ENCODE assay signal across 24 cellular contexts in genomic region chr1:33296824-33297223, GRCh38. TPM values are rescaled to one million over a fixed set of nuclear protein-coding genes. Genes with fewer than 3 reads are reported as not detected.
DNase-seq lines count a peak whose midpoint lies in the region; ATAC-seq, FAIRE-seq and TF ChIP-seq lines count a peak whose summit lies in the region.
"Had no signal": no experiment of that assay in that cellular context is flagged by ENCODE, and none has a peak within 500 bp of the region (broad histone marks: within the 10 kb centered on the region; RNA-seq: fewer than 3 reads in every experiment).

No MANE protein-coding gene starts in this region.

- TF ChIP-seq CTCF in right lobe of liver (IDR thresholded peaks at IDR 0.05) (no peak), chondrocyte (IDR thresholded peaks at IDR 0.05) (no peak)

- H3K4me1 ChIP-seq in right lobe of liver (peaks cover 0 to 47% (median 8%) of the 10 kb centered on the region in 4 donors), small intestine (ENCODE audit: control insufficient read depth in 2 of 2, insufficient read depth in 1 of 2, low read depth in 1 of 2, low read length in 1 of 2) (no peaks in the 10 kb centered on the region), aorta (ENCODE audit: control insufficient read depth in 1 of 2, insufficient read depth in 2 of 2, low read length in 2 of 2) (no peaks in the 10 kb centered on the region)

- DNase-seq in activated effector memory CD4-positive, alpha-beta T cell treated with anti-CD3 and anti-CD28 coated beads, Interleukin-2, amount 50 U/mL, for 16 hours: peak; percentile 37
- no peak for DNase-seq in activated effector memory CD4-positive, alpha-beta T cell treated with Interleukin-2 at 50 U/mL for 16 hours
- DNase-seq in right lobe of liver: peak; percentile 53 to 88 (median 85)
- DNase-seq in small intestine: peak; percentile 58
- peak; percentile 16 to 62 for DNase-seq in aorta
- no peak for DNase-seq in islet precursor cell
- DNase-seq in chondrocyte (ENCODE audit: low spot score): no peak
- DNase-seq: 8988T; CD4-positive, CD25-positive, alpha-beta regulatory T cell; COR-L47; DMS 273 treated with DMSO at 0.1 percent for 48 hours; NCI-H1417; NCI-H187; NCI-H2107; NCI-H510A; NCI-H748 treated with DMSO at 0.1 percent for 48 hours; NK-92 treated with Interleukin-12 subunit alpha and Interleukin-12 subunit beta, amount 100 ng/mL, for 24 hours; Right ventricle myocardium superior had no signal

- peak; percentile 60 to 76 (median 66) for ATAC-seq in right lobe of liver
- ATAC-seq in aorta (ENCODE audit: low FRiP score): no peak
- no peak for ATAC-seq in GM21367 (IDR thresholded peaks at IDR 0.05; ENCODE audit: unreplicated experiment)
- ATAC-seq: GM23338 had no signal

- H3K36me3 Mint-ChIP-seq in chondrocyte (ENCODE audit: low read depth): peaks cover 23% of the 10 kb centered on the region

- H3K27me3 ChIP-seq in right lobe of liver (no peaks in the 10 kb centered on the region), small intestine (ENCODE audit: control insufficient read depth in 2 of 2, insufficient read depth in 2 of 2, low read length in 2 of 2) (no peaks in the 10 kb centered on the region), aorta (ENCODE audit: control insufficient read depth in 1 of 2, insufficient read depth in 2 of 2, low read length in 1 of 2) (no peaks in the 10 kb centered on the region)
- H3K27me3 ChIP-seq: Peyer's patch had no signal

- no peak for FAIRE-seq in small intestine (lab: Jason Lieb, UNC)
- FAIRE-seq: G401.6 had no signal

- intact Hi-C loops in right lobe of liver (cut with DNase I): loop anchor here (5.0 to 10.0 kb wide), 3 partner anchors 70 to 168 kb away; no protein-coding TSS in a partner anchor
- intact Hi-C loops in aorta (cut with DNase I): loop anchor here (1.0 to 10.0 kb wide), 6 partner anchors 40 to 318 kb away; no protein-coding TSS in a partner anchor

- H3K9me3 Mint-ChIP-seq in chondrocyte (ENCODE audit: low read depth): no peaks in the 10 kb centered on the region

- no peak overlapping the region for H3K4me3 Mint-ChIP-seq in chondrocyte (ENCODE audit: unreplicated experiment)
- H3K4me3 Mint-ChIP-seq: CD4-positive, CD25-positive, alpha-beta regulatory T cell; GM23338 had no signal

- H3K9me3 ChIP-seq in right lobe of liver (no peaks in the 10 kb centered on the region), small intestine (ENCODE audit: control insufficient read depth, low read depth) (no peaks in the 10 kb centered on the region), aorta (ENCODE audit: control insufficient read depth, low read length) (no peaks in the 10 kb centered on the region)
- H3K9me3 ChIP-seq: Peyer's patch had no signal

- no peak overlapping the region for H3K4me3 ChIP-seq in right lobe of liver
- H3K4me3 ChIP-seq in small intestine (ENCODE audit: low read depth in 1 of 2, low read length in 2 of 2): no peak overlapping the region
- no peak overlapping the region for H3K4me3 ChIP-seq in aorta (ENCODE audit: low read length in 2 of 2)
- H3K4me3 ChIP-seq: GM23338, Peyer's patch had no signal

- peaks cover 21% of the 10 kb centered on the region for H3K4me1 Mint-ChIP-seq in chondrocyte (ENCODE audit: low read depth)

- H3K27ac Mint-ChIP-seq in chondrocyte (ENCODE audit: unreplicated experiment): no peak overlapping the region
- H3K27ac Mint-ChIP-seq: CD4-positive, CD25-positive, alpha-beta regulatory T cell; GM23338 had no signal

- WGBS in right lobe of liver (ENCODE audit: insufficient coverage, low coverage, low lambda C conversion rate, missing lambda C conversion rate): 33% methylated on average over 4 of the region's 4 CpGs
- whole genome bisulfite sequencing in small intestine, 3 donors: 70 to 89% (median 77%) methylated on average over 4 of the region's 4 CpGs
- WGBS in aorta, 2 donors: 61 to 86% methylated on average over 4 of the region's 4 CpGs

- H3K36me3 ChIP-seq in right lobe of liver (peaks cover 0 to 7% (median 0%) of the 10 kb centered on the region in 4 donors), small intestine (ENCODE audit: control insufficient read depth in 2 of 2, insufficient read depth in 2 of 2, low read length in 2 of 2) (no peaks in the 10 kb centered on the region), aorta (ENCODE audit: control insufficient read depth in 1 of 2, insufficient read depth in 2 of 2, low read length in 1 of 2) (peaks cover 0 to 2% of the 10 kb centered on the region in 2 donors)

- no peaks in the 10 kb centered on the region for H3K27me3 Mint-ChIP-seq in chondrocyte (ENCODE audit: low read depth)
- H3K27me3 Mint-ChIP-seq: CD4-positive, CD25-positive, alpha-beta regulatory T cell had no signal

- peak overlapping the region in 1 of 3 donors; percentile 69 for H3K27ac ChIP-seq in right lobe of liver
- no peak overlapping the region for H3K27ac ChIP-seq in small intestine (ENCODE audit: low read depth in 1 of 2, low read length in 1 of 2)
- no peak overlapping the region for H3K27ac ChIP-seq in aorta (ENCODE audit: low read depth in 1 of 2, low read length in 2 of 2)
- H3K27ac ChIP-seq: Peyer's patch had no signal

- no peak for TF ChIP-seq POLR2A in right lobe of liver (IDR thresholded peaks at IDR 0.05)

RNA-seq across cellular contexts. Expression of gene A3GALT2, which starts 24.1 kb away (rescaled TPM):
- total RNA-seq in right lobe of liver (not detected), aorta (under 1 TPM; 0.36 to 0.81 TPM), chondrocyte (0.27 TPM in 1 of 3 replicates, not detected in the others)
- polyA plus RNA-seq in small intestine (not detected), aorta (not detected)
- total RNA-seq: CD4-positive, CD25-positive, alpha-beta regulatory T cell; GM23338; M059J; Peyer's patch; Right ventricle myocardium superior had no signal
- polyA plus RNA-seq: AG04450; CD4-positive, CD25-positive, alpha-beta regulatory T cell; GM23338 had no signal

RNA-seq across cellular contexts. Expression of gene ZNF362, which starts 40.5 kb away (rescaled TPM):
- total RNA-seq in right lobe of liver (1 to 10 TPM; 3.4 to 8.4 (median 7.0) TPM), aorta (10 to 100 TPM; 36.2 to 44.0 TPM), chondrocyte (84.1 to 122 TPM (median 85.0 TPM) in 3 replicates)
- polyA plus RNA-seq in small intestine (10 to 100 TPM in 1 of 3 donors, 1 to 10 TPM in 2; 3.1 to 10.6 (median 5.7) TPM), aorta (10 to 100 TPM; 12.4 to 26.1 TPM)

Comparison
In these comparisons a context has a peak if more than half of its experiments do, and no peak if none do; other contexts are left out.
1. DNase-seq: peak in activated effector memory CD4-positive, alpha-beta T cell treated with anti-CD3 and anti-CD28 coated beads, Interleukin-2, amount 50 U/mL, for 16 hours (single experiment), right lobe of liver (3 of 3), small intestine (single experiment) and aorta (2 of 2); none in activated effector memory CD4-positive, alpha-beta T cell treated with Interleukin-2 at 50 U/mL for 16 hours (single experiment), islet precursor cell (single experiment) and chondrocyte (single experiment).
2. ATAC-seq: peak in right lobe of liver (4 of 4); none in aorta (single experiment) and GM21367 (single experiment).